In the genomic region with DNA sequence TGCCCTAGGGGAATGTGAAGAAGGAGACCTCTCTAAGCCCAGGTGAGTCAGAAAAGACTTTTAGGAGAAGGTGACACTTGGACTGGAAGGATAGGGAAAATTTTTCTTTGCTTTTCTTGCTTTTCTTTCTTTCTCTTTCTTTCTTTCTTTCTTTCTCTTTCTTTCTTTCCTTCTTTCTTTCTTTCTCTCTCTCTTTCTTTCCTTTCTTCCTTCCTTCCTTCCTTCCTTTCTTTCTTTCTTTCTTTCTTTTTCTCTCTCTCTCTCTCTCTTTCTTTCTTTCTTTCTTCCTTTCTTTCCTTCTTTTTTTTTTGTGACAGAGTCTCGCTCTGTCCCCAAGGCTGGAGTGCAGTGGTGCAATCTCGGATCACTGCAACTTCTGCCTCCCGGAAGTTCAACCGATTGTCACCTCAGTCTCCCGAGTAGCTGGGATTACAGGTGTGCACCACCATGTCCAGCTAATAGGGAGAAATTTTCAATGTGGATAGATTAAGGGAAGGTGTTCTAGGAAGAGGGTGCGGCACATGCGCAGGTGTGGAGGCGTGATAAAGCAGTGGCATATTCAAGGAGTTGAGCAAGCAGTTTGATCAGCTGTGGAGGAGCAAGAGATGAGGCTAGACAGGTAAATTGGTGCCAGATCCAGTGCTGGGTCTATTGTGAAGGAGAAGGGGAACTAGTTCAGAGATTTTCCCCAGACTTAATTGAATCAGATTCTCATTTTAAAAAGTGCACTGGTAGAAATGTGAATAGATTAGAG, we compare ENCODE assay signal across 1 cellular context.
TF ChIP-seq lines count a peak whose summit lies in the region.

No MANE protein-coding gene starts in this region.

TF ChIP-seq in K562, 482 proteins besides CTCF, POLR2A, EP300 and RAD21 (continued from another document):
- no peak for TF ChIP-seq TAF7 (tag; IDR thresholded peaks at IDR 0.05)
